Comparison of ENCODE assay signal across 8 cellular contexts in genomic region chr1:181424786-181425403, GRCh38. TPM values are rescaled to one million over a fixed set of nuclear protein-coding genes. Genes with fewer than 3 reads are reported as not detected.
DNase-seq lines count a peak whose midpoint lies in the region; ATAC-seq and TF ChIP-seq lines count a peak whose summit lies in the region.

No MANE protein-coding gene starts in this region.

- WGBS in gastroesophageal sphincter (ENCODE audit: low coverage in 1 of 2), 2 donors, result 11 to 20% methylated on average over 8 to 14 of the region's 16 CpGs
- 16 to 17% methylated on average over 16 of the region's 16 CpGs for WGBS in tibial nerve, 2 donors

- TF ChIP-seq EP300 in gastroesophageal sphincter (IDR thresholded peaks at IDR 0.05) (no peak), tibial nerve (IDR thresholded peaks at IDR 0.05) (no peak)

- no peaks in the 10 kb centered on the region for H3K36me3 ChIP-seq in MG63
- no peaks in the 10 kb centered on the region for H3K36me3 ChIP-seq in gastroesophageal sphincter
- H3K36me3 ChIP-seq in tibial nerve, result no peaks in the 10 kb centered on the region

- H3K9me3 Mint-ChIP-seq in osteocyte (ENCODE audit: unreplicated experiment), result no peaks in the 10 kb centered on the region

- H3K4me1 Mint-ChIP-seq in osteocyte (ENCODE audit: unreplicated experiment), result peaks cover 2% of the 10 kb centered on the region

- no peak overlapping the region for H3K4me3 Mint-ChIP-seq in osteocyte (ENCODE audit: unreplicated experiment)

- no peak overlapping the region for H3K27ac Mint-ChIP-seq in osteocyte (ENCODE audit: unreplicated experiment)

- TF ChIP-seq CTCF in 22Rv1 (IDR thresholded peaks at IDR 0.05) (peak; percentile 100), GM13977 (IDR thresholded peaks at IDR 0.05; ENCODE audit: extremely low read depth, insufficient read depth, missing control alignments) (peak; percentile 90), gastroesophageal sphincter (IDR thresholded peaks at IDR 0.05) (peak; percentile 89 to 98 (median 97)), osteocyte (IDR thresholded peaks at IDR 0.05) (peak; percentile 90), tibial nerve (IDR thresholded peaks at IDR 0.05) (peak; percentile 78 to 89 (median 83))

- H3K27me3 Mint-ChIP-seq in osteocyte (ENCODE audit: unreplicated experiment), result peaks cover 4% of the 10 kb centered on the region

- peak; percentile 64 for DNase-seq in GM13977 (ENCODE audit: low spot score)
- peak; percentile 61 for DNase-seq in MG63
- DNase-seq in SHP77 treated with DMSO at 0.1 percent for 48 hours (lab: John Stamatoyannopoulos, UW), result peak; percentile 22
- peak; percentile 59 for DNase-seq in activated effector memory CD4-positive, alpha-beta T cell treated with Interleukin-2 at 50 U/mL for 16 hours
- peak; percentile 86 for DNase-seq in osteocyte (ENCODE audit: extremely low spot score, unreplicated experiment)
- peak; percentile 48 to 69 for DNase-seq in tibial nerve (ENCODE audit: low spot score in 2 of 2)

- H3K4me1 ChIP-seq in gastroesophageal sphincter (no peaks in the 10 kb centered on the region), tibial nerve (peaks cover 0 to 7% (median 0%) of the 10 kb centered on the region in 4 donors)

- in situ Hi-C loops in GM13977 (cut with MboI; ENCODE audit: low pct_unique_long_range_greater_than_20kb, low sequenced_read_pairs, unreplicated experiment), result no loop called here

- no peak for TF ChIP-seq POLR2A in gastroesophageal sphincter (IDR thresholded peaks at IDR 0.05)
- TF ChIP-seq POLR2A in tibial nerve (IDR thresholded peaks at IDR 0.05), result no peak

- no peak overlapping the region for H3K27ac ChIP-seq in 22Rv1
- no peak overlapping the region for H3K27ac ChIP-seq in gastroesophageal sphincter
- H3K27ac ChIP-seq in tibial nerve, result no peak overlapping the region

- no peaks in the 10 kb centered on the region for H3K36me3 Mint-ChIP-seq in osteocyte (ENCODE audit: unreplicated experiment)

- H3K4me3 ChIP-seq in MG63 (no peak overlapping the region), gastroesophageal sphincter (no peak overlapping the region), tibial nerve (no peak overlapping the region)

- peaks cover 4% of the 10 kb centered on the region; the same call in 1 of the 2 replicates for H3K27me3 ChIP-seq in MG63
- peaks cover 30% of the 10 kb centered on the region for H3K27me3 ChIP-seq in gastroesophageal sphincter
- H3K27me3 ChIP-seq in tibial nerve, result peaks cover 0 to 3% of the 10 kb centered on the region in 2 donors

- H3K9me3 ChIP-seq in MG63, result no peaks in the 10 kb centered on the region
- no peaks in the 10 kb centered on the region for H3K9me3 ChIP-seq in gastroesophageal sphincter
- no peaks in the 10 kb centered on the region for H3K9me3 ChIP-seq in tibial nerve

- ATAC-seq in gastroesophageal sphincter, result no peak

RNA-seq across cellular contexts. Expression of gene CACNA1E, which starts 58.4 kb away (rescaled TPM):
- not detected in 2 replicates for total RNA-seq in MG63 (2014; rRNA removed; shearing (Covaris generic); ENCODE audit: low replicate concordance)
- total RNA-seq in gastroesophageal sphincter, result under 1 TPM; 0.13 to 0.23 (median 0.16) TPM
- total RNA-seq in osteocyte, result not detected in 2 replicates
- total RNA-seq in tibial nerve, result not detected

Comparison
In these comparisons a context has a peak if more than half of its experiments do, and no peak if none do; other contexts are left out.
1. DNase-seq: peak in every context shown above with its lines; median percentile 86 in osteocyte; 64 in GM13977; 61 in MG63; 59 in activated effector memory CD4-positive, alpha-beta T cell treated with Interleukin-2 at 50 U/mL for 16 hours; 58 in tibial nerve; 22 in SHP77 treated with DMSO at 0.1 percent for 48 hours.